In genomic region chr6:133967835-133968234, GRCh38 we compare ENCODE assay signal across 8 cellular contexts. TPM values are rescaled to one million over a fixed set of nuclear protein-coding genes. Genes with fewer than 3 reads are reported as not detected.
DNase-seq lines count a peak whose midpoint lies in the region; TF ChIP-seq lines count a peak whose summit lies in the region.
"Not testable (repeated sequence)": the region's sequence is repeated elsewhere in the genome, so short reads cannot be mapped to it uniquely, and the experiment has no call there.

No MANE protein-coding gene starts in this region.

- DNase-seq in AG09309 (ENCODE audit: low read depth) = peak; percentile 11
- peak; percentile 50 for DNase-seq in GM03348 (ENCODE audit: low spot score)
- DNase-seq in LHCN-M2 (ENCODE audit: low read depth) = peak; percentile 68
- DNase-seq in SK-N-SH = not testable (repeated sequence)
- DNase-seq in MCF 10A (ENCODE audit: unreplicated experiment) = peak; percentile 25
- DNase-seq in fibroblast of peridontal ligament (ENCODE audit: extremely low read depth) = peak; percentile 66
- peak; percentile 26 for DNase-seq in kidney epithelial cell (ENCODE audit: low read depth)

- not testable (repeated sequence) for H3K27me3 Mint-ChIP-seq in MCF 10A (ENCODE audit: insufficient read depth, unreplicated experiment)

- not testable (repeated sequence) for H3K36me3 ChIP-seq in SK-N-SH (replicated peaks in 1 of 2; ENCODE audit: control insufficient read depth in 1 of 2, insufficient read depth in 2 of 2, low read length in 1 of 2); kidney epithelial cell (ENCODE audit: control insufficient read depth, insufficient read depth, low read length); skeletal muscle satellite cell (ENCODE audit: insufficient read depth, low read length)

- not testable (repeated sequence) for H2AFZ ChIP-seq in SK-N-SH (ENCODE audit: low read depth)

- H3K9me2 ChIP-seq in SK-N-SH = not testable (repeated sequence)

- not testable (repeated sequence) for H3K4me2 ChIP-seq in SK-N-SH; skeletal muscle satellite cell (ENCODE audit: low read length)

- WGBS in SK-N-SH (ENCODE audit: low lambda C conversion rate) = 85% methylated on average over 8 of the region's 8 CpGs

- not testable (repeated sequence) for H3K36me3 Mint-ChIP-seq in MCF 10A (ENCODE audit: insufficient read depth, unreplicated experiment)

- H3K27ac Mint-ChIP-seq in MCF 10A (ENCODE audit: low read depth, unreplicated experiment) = not testable (repeated sequence)

- not testable (repeated sequence) for H3K27ac ChIP-seq in SK-N-SH (ENCODE audit: low read depth in 2 of 2, low read length in 1 of 2)

- not testable (repeated sequence) for TF ChIP-seq CTCF in AG09309 (IDR thresholded peaks at IDR 0.05; ENCODE audit: control insufficient read depth, insufficient read depth, low read depth, low read length, missing control alignments); SK-N-SH (IDR thresholded peaks at IDR 0.05); MCF 10A (IDR thresholded peaks at IDR 0.05; ENCODE audit: unreplicated experiment); kidney epithelial cell (IDR thresholded peaks at IDR 0.05; ENCODE audit: insufficient read depth, low read length, poor library complexity, severe bottlenecking)

- H3K27me3 ChIP-seq in SK-N-SH (ENCODE audit: insufficient read depth); kidney epithelial cell (ENCODE audit: control insufficient read depth, insufficient read depth, low read length); skeletal muscle satellite cell (ENCODE audit: control insufficient read depth, insufficient read depth, low read length): not testable (repeated sequence)

- peaks cover 29% of the 10 kb centered on the region for H3K4me1 Mint-ChIP-seq in MCF 10A (ENCODE audit: insufficient read depth, unreplicated experiment)

- H4K20me1 ChIP-seq in SK-N-SH (ENCODE audit: insufficient read depth) = not testable (repeated sequence)

- H3K9me3 Mint-ChIP-seq in MCF 10A (ENCODE audit: unreplicated experiment) = not testable (repeated sequence)

- H3F3A ChIP-seq in SK-N-SH (replicated peaks; ENCODE audit: insufficient read depth) = not testable (repeated sequence)

- intact Hi-C loops in MCF 10A (cut with micrococcal nuclease) = not testable (repeated sequence)

- TF ChIP-seq EP300 in SK-N-SH (IDR thresholded peaks at IDR 0.05; ENCODE audit: borderline replicate concordance in 1 of 2, low read depth in 1 of 2, low read length in 1 of 2) = not testable (repeated sequence)

- not testable (repeated sequence) for H3K4me3 ChIP-seq in AG09309 (ENCODE audit: control insufficient read depth, low read depth, low read length); SK-N-SH (ENCODE audit: low read depth in 2 of 2, low read length in 1 of 2); kidney epithelial cell (ENCODE audit: low read depth, low read length); skeletal muscle satellite cell (ENCODE audit: low read length)

- TF ChIP-seq RAD21 in SK-N-SH (IDR thresholded peaks at IDR 0.05; ENCODE audit: low read length) = not testable (repeated sequence)

- CTCF ChIA-PET in SK-N-SH (lab: Yijun Ruan, JAX) (interaction anchor here (2.0 to 3.9 kb wide), 4 partner anchors 15 to 129 kb away, joined by 7 to 21 read pairs (median 15); partner anchors contain the start of gene TBPL1), MCF 10A (lab: Yijun Ruan, JAX) (interaction anchor here (0.6 to 8.3 kb wide), 4 partner anchors 51 to 782 kb away, joined by 3 to 72 read pairs (median 4); no protein-coding TSS in a partner anchor)

- H3K9ac ChIP-seq in SK-N-SH = not testable (repeated sequence)
- peak overlapping the region; percentile 9 for H3K9ac ChIP-seq in skeletal muscle satellite cell (ENCODE audit: low read depth, low read length)

- H3K4me1 ChIP-seq in SK-N-SH (ENCODE audit: control insufficient read depth in 1 of 2, insufficient read depth in 2 of 2, low read depth in 1 of 2, low read length in 1 of 2) (peaks cover 0 to 11% of the 10 kb centered on the region in 2 experiments; a peak in 2 of 4 replicates), skeletal muscle satellite cell (ENCODE audit: control insufficient read depth, insufficient read depth, low read length) (peaks cover 25% of the 10 kb centered on the region)

- H3K79me2 ChIP-seq in SK-N-SH (ENCODE audit: insufficient read depth) = peaks cover 80% of the 10 kb centered on the region

- POLR2A ChIA-PET in SK-N-SH (lab: Yijun Ruan, JAX); MCF 10A (lab: Yijun Ruan, JAX): not testable (repeated sequence)

- not testable (repeated sequence) for H3K4me3 Mint-ChIP-seq in MCF 10A (ENCODE audit: unreplicated experiment)

- H3K9me3 ChIP-seq in SK-N-SH; skeletal muscle satellite cell (replicated peaks; ENCODE audit: low read length): not testable (repeated sequence)

- BruUV-seq in MCF 10A (replicated peaks; lab: Mats Ljungman, UMichigan) = not testable (repeated sequence)

TF ChIP-seq in SK-N-SH, 30 proteins besides CTCF, POLR2A, EP300 and RAD21:
- TF ChIP-seq TEAD4 (IDR thresholded peaks at IDR 0.05; ENCODE audit: borderline replicate concordance, insufficient read depth) (0 out of 2 replicates have a peak, but pooled peaks have one; percentile 20), TCF12 (IDR thresholded peaks at IDR 0.05) (0 out of 2 replicates have a peak, but pooled peaks have one; percentile 13), FOSL2 (IDR thresholded peaks at IDR 0.05; ENCODE audit: borderline replicate concordance, low read depth) (peak; percentile 62; the same call in 1 of the 2 replicates), JUND (IDR thresholded peaks at IDR 0.05) (peak; percentile 57)

RNA-seq across cellular contexts. Expression of gene TBPL1, which starts 14.8 kb away (rescaled TPM):
- total RNA-seq in LHCN-M2 (2014; rRNA removed) (28.2 and 39.8 TPM in 2 replicates), MCF 10A (2022) (40.9 and 51.8 TPM in 2 replicates), kidney epithelial cell (16.8 and 27.7 TPM in 2 replicates)
- polyA plus RNA-seq in LHCN-M2 (2012) = 17.3 TPM
- polyA plus RNA-seq in SK-N-SH (2012; rRNA removed) = 16.3 and 22.4 TPM in 2 replicates
- polyA plus RNA-seq in SK-N-SH (2012; cell fraction: cytosol; rRNA removed) = 26.6 and 37.5 TPM in 2 replicates
- 7.1 and 15.6 TPM in 2 replicates for polyA plus RNA-seq in SK-N-SH (2012; cell fraction: nucleus; rRNA removed)
- 22.3 and 30.2 TPM in 2 replicates for total RNA-seq in skeletal muscle satellite cell (2012; rRNA removed)
